Comparison of ENCODE assay signal across 20 cellular contexts in genomic region chr2:45289997-45290673, GRCh38.
A peak's percentile ranks its signal among the peaks of the same experiment; 100 is the strongest.
DNase-seq lines count a peak whose midpoint lies in the region; ATAC-seq and TF ChIP-seq lines count a peak whose summit lies in the region.
"Had no signal": no experiment of that assay in that cellular context is flagged by ENCODE, and none has a peak within 500 bp of the region (broad histone marks: within the 10 kb centered on the region; RNA-seq: fewer than 3 reads in every experiment).

No MANE protein-coding gene starts in this region.

- no peaks in the 10 kb centered on the region for H3K36me3 Mint-ChIP-seq in activated T-helper 1 cell treated with anti-CD3 and anti-CD28 coated beads, Interleukin-12 subunit alpha, Interleukin-12 subunit beta, Interleukin-2, Interleukin-4 antibody, amounts not matched to agents 30 ng/mL and 10 ng/mL and 1 ng/mL, durations not matched to agents 14 hours and 24 hours and 36 hours (ENCODE audit: low read depth)

- TF ChIP-seq EP300 in upper lobe of left lung (IDR thresholded peaks at IDR 0.05): no peak

- no peaks in the 10 kb centered on the region for H3K27me3 ChIP-seq in upper lobe of left lung
- H3K27me3 ChIP-seq in lower lobe of right lung (ENCODE audit: low read depth): no peaks in the 10 kb centered on the region
- H3K27me3 ChIP-seq in uterus: no peaks in the 10 kb centered on the region
- H3K27me3 ChIP-seq: transverse colon had no signal

- TF ChIP-seq CTCF in GM10266 (IDR thresholded peaks at IDR 0.05; ENCODE audit: control insufficient read depth, insufficient read depth, low read depth, missing control alignments): no peak
- TF ChIP-seq CTCF in upper lobe of left lung (IDR thresholded peaks at IDR 0.05): no peak
- no peak for TF ChIP-seq CTCF in lower lobe of right lung (IDR thresholded peaks at IDR 0.05)
- TF ChIP-seq CTCF in uterus (IDR thresholded peaks at IDR 0.05): no peak

- ATAC-seq in GM18870 (IDR thresholded peaks at IDR 0.05; ENCODE audit: unreplicated experiment) (peak; percentile 92), HG02678 (IDR thresholded peaks at IDR 0.05; ENCODE audit: unreplicated experiment) (peak; percentile 76), upper lobe of left lung (ENCODE audit: low FRiP score in 2 of 2) (no peak), lower lobe of right lung (no peak)
- ATAC-seq: GM23338, left lobe of liver, right cardiac atrium, T-helper 17 cell, WTC11 had no signal

- H3K4me3 ChIP-seq in upper lobe of left lung: no peak overlapping the region
- H3K4me3 ChIP-seq in lower lobe of right lung: no peak overlapping the region
- no peak overlapping the region for H3K4me3 ChIP-seq in uterus
- H3K4me3 ChIP-seq: GM23338, SJCRH30, transverse colon had no signal

- H3K4me3 Mint-ChIP-seq in activated T-helper 1 cell treated with anti-CD3 and anti-CD28 coated beads, Interleukin-12 subunit alpha, Interleukin-12 subunit beta, Interleukin-2, Interleukin-4 antibody, amounts not matched to agents 30 ng/mL and 10 ng/mL and 1 ng/mL, durations not matched to agents 14 hours and 24 hours and 36 hours: no peak overlapping the region
- H3K4me3 Mint-ChIP-seq: GM23338, T-helper 17 cell, WTC11 had no signal

- H3K4me1 Mint-ChIP-seq in activated T-helper 1 cell treated with anti-CD3 and anti-CD28 coated beads, Interleukin-12 subunit alpha, Interleukin-12 subunit beta, Interleukin-2, Interleukin-4 antibody, amounts not matched to agents 30 ng/mL and 10 ng/mL and 1 ng/mL, durations not matched to agents 14 hours and 24 hours and 36 hours (ENCODE audit: low read depth): peaks cover 19% of the 10 kb centered on the region
- H3K4me1 Mint-ChIP-seq: T-helper 17 cell had no signal

- H3K9me3 Mint-ChIP-seq in activated T-helper 1 cell treated with anti-CD3 and anti-CD28 coated beads, Interleukin-12 subunit alpha, Interleukin-12 subunit beta, Interleukin-2, Interleukin-4 antibody, amounts not matched to agents 30 ng/mL and 10 ng/mL and 1 ng/mL, durations not matched to agents 14 hours and 24 hours and 36 hours: no peaks in the 10 kb centered on the region

- no peak for TF ChIP-seq POLR2A in upper lobe of left lung (IDR thresholded peaks at IDR 0.05)
- TF ChIP-seq POLR2A in uterus (IDR thresholded peaks at IDR 0.05): no peak

- H3K4me1 ChIP-seq in upper lobe of left lung (no peaks in the 10 kb centered on the region), lower lobe of right lung (no peaks in the 10 kb centered on the region), uterus (no peaks in the 10 kb centered on the region)
- H3K4me1 ChIP-seq: SJCRH30, transverse colon had no signal

- no peaks in the 10 kb centered on the region for H3K36me3 ChIP-seq in upper lobe of left lung
- H3K36me3 ChIP-seq in lower lobe of right lung: no peaks in the 10 kb centered on the region
- no peaks in the 10 kb centered on the region for H3K36me3 ChIP-seq in uterus
- H3K36me3 ChIP-seq: SJCRH30, transverse colon had no signal

- peak; percentile 20 for DNase-seq in GM10266 (ENCODE audit: extremely low spot score)
- DNase-seq in activated T-helper 1 cell treated with anti-CD3 and anti-CD28 coated beads, Interleukin-12 subunit alpha, Interleukin-12 subunit beta, Interleukin-2, Interleukin-4 antibody, amounts not matched to agents 30 ng/mL and 10 ng/mL and 1 ng/mL, durations not matched to agents 14 hours and 24 hours and 36 hours (ENCODE audit: low spot score): peak; percentile 7
- no peak for DNase-seq in upper lobe of left lung
- no peak for DNase-seq in middle frontal gyrus (ENCODE audit: extremely low spot score, low spot score)
- DNase-seq in lower lobe of right lung: no peak
- DNase-seq in uterus: no peak
- DNase-seq: caudate nucleus; erythroblast; GDM1; NCI-H69; right cardiac atrium; SJCRH30; stimulated activated naive CD4-positive, alpha-beta T cell treated with Interleukin-2 at 50 U/mL for 16 hours; T-helper 17 cell; transverse colon had no signal

- H3K9me3 ChIP-seq in upper lobe of left lung (no peaks in the 10 kb centered on the region), lower lobe of right lung (no peaks in the 10 kb centered on the region), uterus (no peaks in the 10 kb centered on the region)
- H3K9me3 ChIP-seq: SJCRH30, transverse colon had no signal

- H3K27me3 Mint-ChIP-seq in activated T-helper 1 cell treated with anti-CD3 and anti-CD28 coated beads, Interleukin-12 subunit alpha, Interleukin-12 subunit beta, Interleukin-2, Interleukin-4 antibody, amounts not matched to agents 30 ng/mL and 10 ng/mL and 1 ng/mL, durations not matched to agents 14 hours and 24 hours and 36 hours (ENCODE audit: insufficient read depth): peaks cover 12% of the 10 kb centered on the region

- 91 to 93% methylated on average over 5 of the region's 5 CpGs for WGBS in upper lobe of left lung, 2 donors

- intact Hi-C loops in activated T-helper 1 cell treated with anti-CD3 and anti-CD28 coated beads, Interleukin-12 subunit alpha, Interleukin-12 subunit beta, Interleukin-2, Interleukin-4 antibody, amounts not matched to agents 30 ng/mL and 10 ng/mL and 1 ng/mL, durations not matched to agents 14 hours and 24 hours and 36 hours (cut with micrococcal nuclease): no loop called here
- intact Hi-C loops in lower lobe of right lung (cut with DNase I) (no loop called here), uterus (cut with DNase I; ENCODE audit: low total_unique reads) (no loop called here)

- H3K27ac ChIP-seq in upper lobe of left lung (no peak overlapping the region), lower lobe of right lung (no peak overlapping the region), uterus (peak overlapping the region in 1 of 2 donors; percentile 13)
- H3K27ac ChIP-seq: SJCRH30, transverse colon had no signal

- H3K27ac Mint-ChIP-seq in activated T-helper 1 cell treated with anti-CD3 and anti-CD28 coated beads, Interleukin-12 subunit alpha, Interleukin-12 subunit beta, Interleukin-2, Interleukin-4 antibody, amounts not matched to agents 30 ng/mL and 10 ng/mL and 1 ng/mL, durations not matched to agents 14 hours and 24 hours and 36 hours: no peak overlapping the region
- H3K27ac Mint-ChIP-seq: GM23338, T-helper 17 cell, WTC11 had no signal

Comparison
In these comparisons a context has a peak if more than half of its experiments do, and no peak if none do; other contexts are left out.
1. DNase-seq: peak in GM10266 (single experiment) and activated T-helper 1 cell treated with anti-CD3 and anti-CD28 coated beads, Interleukin-12 subunit alpha, Interleukin-12 subunit beta, Interleukin-2, Interleukin-4 antibody, amounts not matched to agents 30 ng/mL and 10 ng/mL and 1 ng/mL, durations not matched to agents 14 hours and 24 hours and 36 hours (single experiment); none in upper lobe of left lung (0 of 2), middle frontal gyrus (single experiment), lower lobe of right lung (single experiment) and uterus (0 of 2).
2. ATAC-seq: peak in GM18870 (single experiment) and HG02678 (single experiment); none in upper lobe of left lung (0 of 2) and lower lobe of right lung (0 of 2).